In the genomic region with DNA sequence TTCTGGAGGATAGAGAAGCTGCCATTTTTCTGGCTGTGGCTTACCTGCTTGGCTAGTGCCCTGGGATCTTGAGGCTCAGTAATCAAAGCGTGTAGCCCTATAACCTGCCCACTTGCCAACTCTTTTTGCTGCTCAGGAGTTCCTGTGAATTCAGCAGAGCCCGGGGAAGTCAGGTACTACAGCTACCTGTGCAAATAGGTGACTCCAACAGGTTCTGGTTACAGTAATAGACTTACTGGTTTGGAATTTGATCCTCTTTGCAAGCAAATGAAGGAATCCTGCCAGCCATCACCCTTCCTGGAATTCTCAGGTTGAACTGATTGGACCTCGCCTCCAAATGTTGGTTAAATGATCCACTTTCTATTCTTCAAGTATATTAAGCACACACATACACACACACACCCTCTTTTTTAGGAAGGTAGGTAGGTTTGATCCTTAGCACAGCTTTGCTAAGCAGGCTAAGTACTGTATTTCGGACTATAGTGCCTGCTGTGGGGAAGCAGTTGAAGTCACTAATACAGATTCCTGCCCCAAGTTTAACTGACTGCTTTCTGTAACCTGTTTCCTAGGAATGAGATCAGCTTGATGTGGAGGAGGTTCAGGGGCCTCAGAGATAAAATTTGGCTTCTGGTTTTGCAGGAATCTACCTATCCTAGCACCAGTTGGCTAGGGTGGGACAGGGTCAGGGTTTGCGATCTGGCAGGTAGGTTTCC, we compare ENCODE assay signal across 1 cellular context.
TF ChIP-seq lines count a peak whose summit lies in the region.

No MANE protein-coding gene starts in this region.

TF ChIP-seq in IMR-90, 13 proteins besides CTCF, POLR2A, EP300 and RAD21:
- TF ChIP-seq, protein P1, sequence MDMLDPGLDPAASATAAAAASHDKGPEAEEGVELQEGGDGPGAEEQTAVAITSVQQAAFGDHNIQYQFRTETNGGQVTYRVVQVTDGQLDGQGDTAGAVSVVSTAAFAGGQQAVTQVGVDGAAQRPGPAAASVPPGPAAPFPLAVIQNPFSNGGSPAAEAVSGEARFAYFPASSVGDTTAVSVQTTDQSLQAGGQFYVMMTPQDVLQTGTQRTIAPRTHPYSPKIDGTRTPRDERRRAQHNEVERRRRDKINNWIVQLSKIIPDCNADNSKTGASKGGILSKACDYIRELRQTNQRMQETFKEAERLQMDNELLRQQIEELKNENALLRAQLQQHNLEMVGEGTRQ (IDR thresholded peaks at IDR 0.05; ENCODE audit: low read depth, low read length): no peak
- no peak for TF ChIP-seq MAZ (IDR thresholded peaks at IDR 0.05; ENCODE audit: borderline replicate concordance, low read depth, low read length)
